1 cellular context compared by ENCODE assay signal in genomic region chr16:85335584-85336492, GRCh38.
TF ChIP-seq lines count a peak whose summit lies in the region.

No MANE protein-coding gene starts in this region.

TF ChIP-seq in SK-N-SH, 30 proteins besides CTCF, POLR2A, EP300 and RAD21 (continued from another document):
- TF ChIP-seq GABPA (IDR thresholded peaks at IDR 0.05; ENCODE audit: low read depth) (no peak), TCF12 (IDR thresholded peaks at IDR 0.05) (no peak), EZH2phosphoT487 (IDR thresholded peaks at IDR 0.05; ENCODE audit: borderline replicate concordance, low read depth) (no peak), USF1 (IDR thresholded peaks at IDR 0.05; ENCODE audit: borderline replicate concordance, low read depth) (no peak), SMC3 (IDR thresholded peaks at IDR 0.05; ENCODE audit: low read depth, low read length) (no peak), FOXM1 (IDR thresholded peaks at IDR 0.05; ENCODE audit: low read depth) (no peak), FOXJ3 (CRISPR knock-in tag; IDR thresholded peaks at IDR 0.05) (no peak)
